In the genomic region with DNA sequence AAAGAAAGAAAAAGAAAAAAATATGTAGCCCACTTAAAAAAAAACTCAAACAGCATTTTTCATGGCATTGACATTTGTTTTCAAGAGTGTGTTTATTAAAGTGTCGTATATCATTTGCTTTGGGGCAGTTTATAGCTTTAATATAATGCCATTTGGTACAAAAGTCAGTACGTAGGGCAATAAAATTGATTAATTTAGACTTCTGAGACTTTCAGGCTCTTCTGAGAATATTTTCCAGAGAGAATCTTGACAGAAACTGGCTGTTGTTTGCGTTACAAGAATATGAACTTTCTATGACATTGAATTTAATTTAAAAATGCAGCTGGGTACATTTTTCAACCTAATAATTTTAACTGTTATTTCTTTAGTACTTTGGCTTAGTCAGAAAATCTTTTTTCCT, we compare ENCODE assay signal across 23 cellular contexts.
"Had no signal": no experiment of that assay in that cellular context is flagged by ENCODE, and none has a peak within 500 bp of the region (broad histone marks: within the 10 kb centered on the region; RNA-seq: fewer than 3 reads in every experiment).

No MANE protein-coding gene starts in this region.

- H3K9ac ChIP-seq: parathyroid adenoma had no signal

- H3K9me3 ChIP-seq: stomach, tibial nerve had no signal

- ATAC-seq: esophagus mucosa; naive thymus-derived CD4-positive, alpha-beta T cell; stimulated activated naive B cell treated with anti-CD40 and anti-IgM and Interleukin-4, amounts not matched to agents 10 μg/mL and 1 μg/mL and 100 μg/mL, for 72 hours had no signal

- H3K36me3 Mint-ChIP-seq: stimulated activated naive B cell treated with anti-CD40 and anti-IgM and Interleukin-4, amounts not matched to agents 10 μg/mL and 1 μg/mL and 100 μg/mL, for 72 hours had no signal

- DNase-seq: activated CD4-positive, alpha-beta T cell treated with anti-CD3 and anti-CD28 coated beads for 48 hours; activated CD4-positive, alpha-beta T cell treated with anti-CD3 and anti-CD28 coated beads, Interleukin-2, amount 50 U/mL, for 48 hours; activated CD8-positive, alpha-beta memory T cell treated with anti-CD3 and anti-CD28 coated beads, Interleukin-2, amount 50 U/mL, for 4 hours; activated gamma-delta T cell; activated naive CD4-positive, alpha-beta T cell treated with anti-CD3 and anti-CD28 coated beads, Interleukin-2, amount 10 ng/mL, durations not matched to agents 7 days and 5 days; activated naive CD8-positive, alpha-beta T cell treated with anti-CD3 and anti-CD28 coated beads, Interleukin-2, amount 10 ng/mL, durations not matched to agents 7 days and 5 days; activated T-cell treated with anti-CD3 and anti-CD28 coated beads, Interleukin-2, amount 50 U/mL, for 24 hours; amniotic stem cell; brain microvascular endothelial cell; central memory CD4-positive, alpha-beta T cell; foreskin fibroblast; naive thymus-derived CD4-positive, alpha-beta T cell; occipital lobe; small intestine; stimulated activated CD4-positive, alpha-beta T cell treated with anti-CD3 and anti-CD28 coated beads, Interleukin-1b, Interleukin-23, amount 100 ng/mL, for 48 hours; stimulated activated CD4-positive, alpha-beta T cell treated with anti-CD3 and anti-CD28 coated beads, Interleukin-4, amount 100 ng/mL, for 4 hours; stimulated activated naive B cell treated with anti-CD40 and anti-IgM and Interleukin-4, amounts not matched to agents 10 μg/mL and 1 μg/mL and 100 μg/mL, for 72 hours; stomach had no signal

- H3K4me3 Mint-ChIP-seq: activated naive CD4-positive, alpha-beta T cell treated with anti-CD3 and anti-CD28 coated beads, Interleukin-2, amount 10 ng/mL, durations not matched to agents 7 days and 5 days; activated naive CD8-positive, alpha-beta T cell treated with anti-CD3 and anti-CD28 coated beads, Interleukin-2, amount 10 ng/mL, durations not matched to agents 7 days and 5 days; activated T-cell treated with anti-CD3 and anti-CD28 coated beads, Interleukin-2, amount 50 U/mL, for 24 hours; endodermal cell; naive thymus-derived CD4-positive, alpha-beta T cell; neural crest cell; stimulated activated naive B cell treated with anti-CD40 and anti-IgM and Interleukin-4, amounts not matched to agents 10 μg/mL and 1 μg/mL and 100 μg/mL, for 72 hours had no signal

- H3K4me3 ChIP-seq: stomach, tibial nerve had no signal

- H3K27me3 Mint-ChIP-seq: activated naive CD4-positive, alpha-beta T cell treated with anti-CD3 and anti-CD28 coated beads, Interleukin-2, amount 10 ng/mL, durations not matched to agents 7 days and 5 days; activated naive CD8-positive, alpha-beta T cell treated with anti-CD3 and anti-CD28 coated beads, Interleukin-2, amount 10 ng/mL, durations not matched to agents 7 days and 5 days; activated T-cell treated with anti-CD3 and anti-CD28 coated beads, Interleukin-2, amount 50 U/mL, for 24 hours; naive thymus-derived CD4-positive, alpha-beta T cell had no signal

- H3K9me3 Mint-ChIP-seq: activated naive CD4-positive, alpha-beta T cell treated with anti-CD3 and anti-CD28 coated beads, Interleukin-2, amount 10 ng/mL, durations not matched to agents 7 days and 5 days; activated naive CD8-positive, alpha-beta T cell treated with anti-CD3 and anti-CD28 coated beads, Interleukin-2, amount 10 ng/mL, durations not matched to agents 7 days and 5 days; activated T-cell treated with anti-CD3 and anti-CD28 coated beads, Interleukin-2, amount 50 U/mL, for 24 hours; endodermal cell; naive thymus-derived CD4-positive, alpha-beta T cell; neural crest cell; stimulated activated naive B cell treated with anti-CD40 and anti-IgM and Interleukin-4, amounts not matched to agents 10 μg/mL and 1 μg/mL and 100 μg/mL, for 72 hours had no signal

- H3K4me1 Mint-ChIP-seq: endodermal cell had no signal

- H3K27me3 ChIP-seq: brain microvascular endothelial cell, stomach, tibial nerve had no signal

- H3K36me3 ChIP-seq: brain microvascular endothelial cell had no signal

- H3K27ac Mint-ChIP-seq: activated naive CD8-positive, alpha-beta T cell treated with anti-CD3 and anti-CD28 coated beads, Interleukin-2, amount 10 ng/mL, durations not matched to agents 7 days and 5 days; activated T-cell treated with anti-CD3 and anti-CD28 coated beads, Interleukin-2, amount 50 U/mL, for 24 hours; endodermal cell; stimulated activated naive B cell treated with anti-CD40 and anti-IgM and Interleukin-4, amounts not matched to agents 10 μg/mL and 1 μg/mL and 100 μg/mL, for 72 hours had no signal

- H3K27ac ChIP-seq: brain microvascular endothelial cell, stomach had no signal
